Comparison of ENCODE assay signal across 29 cellular contexts in genomic region chr20:9368893-9369292, GRCh38.
"Had no signal": no experiment of that assay in that cellular context is flagged by ENCODE, and none has a peak within 500 bp of the region (broad histone marks: within the 10 kb centered on the region; RNA-seq: fewer than 3 reads in every experiment).

No MANE protein-coding gene starts in this region.

- H3K4me3 Mint-ChIP-seq: immature natural killer cell; naive thymus-derived CD8-positive, alpha-beta T cell; stimulated activated naive CD8-positive, alpha-beta T cell treated with anti-CD3 and anti-CD28 coated beads, Interleukin-15, Interleukin-2, amounts not matched to agents 100 ng/mL and 50 ng/mL, for 24 hours had no signal

- H3K9me3 ChIP-seq: esophagus muscularis mucosa, lower lobe of right lung, ovary, psoas muscle, thoracic aorta, tibial nerve, upper lobe of right lung, vagina had no signal

- H3K27ac ChIP-seq: esophagus muscularis mucosa, foreskin keratinocyte, lower lobe of right lung, ovary, psoas muscle, skin epidermis, tibial nerve, upper lobe of right lung, vagina had no signal

- DNase-seq: dermis blood vessel endothelial cell; effector memory CD4-positive, alpha-beta T cell; foreskin keratinocyte; glutamatergic neuron; hypothalamus; immature natural killer cell; islet precursor cell; kidney glomerular epithelial cell; left colon; left ventricle myocardium superior; lower lobe of right lung; naive thymus-derived CD8-positive, alpha-beta T cell; occipital lobe; ovary; posterior cingulate gyrus; psoas muscle; right cardiac atrium; stimulated activated CD4-positive, alpha-beta T cell treated with anti-CD3 and anti-CD28 coated beads, Interleukin-15, amount 100 ng/mL, for 24 hours; stimulated activated CD4-positive, alpha-beta T cell treated with anti-CD3 and anti-CD28 coated beads, Interleukin-2, amount 100 ng/mL, for 48 hours; stimulated activated naive B cell treated with anti-CD40 and anti-IgM and Interleukin-4, amounts not matched to agents 10 μg/mL and 1 μg/mL and 100 μg/mL, for 72 hours; upper lobe of right lung had no signal

- H3K27me3 Mint-ChIP-seq: stimulated activated naive B cell treated with anti-CD40 and anti-IgM and Interleukin-4, amounts not matched to agents 10 μg/mL and 1 μg/mL and 100 μg/mL, for 72 hours; stimulated activated naive CD8-positive, alpha-beta T cell treated with anti-CD3 and anti-CD28 coated beads, Interleukin-15, Interleukin-2, amounts not matched to agents 100 ng/mL and 50 ng/mL, for 24 hours had no signal

- H3K4me3 ChIP-seq: coronary artery, esophagus muscularis mucosa, lower lobe of right lung, ovary, psoas muscle, skin epidermis, thoracic aorta, tibial nerve, upper lobe of right lung, vagina had no signal

- H3K36me3 Mint-ChIP-seq: immature natural killer cell; naive thymus-derived CD8-positive, alpha-beta T cell; stimulated activated naive B cell treated with anti-CD40 and anti-IgM and Interleukin-4, amounts not matched to agents 10 μg/mL and 1 μg/mL and 100 μg/mL, for 72 hours had no signal

- ATAC-seq: foreskin keratinocyte; left colon; left ventricle myocardium superior; naive thymus-derived CD8-positive, alpha-beta T cell; psoas muscle; right cardiac atrium; stimulated activated naive B cell treated with anti-CD40 and anti-IgM and Interleukin-4, amounts not matched to agents 10 μg/mL and 1 μg/mL and 100 μg/mL, for 72 hours had no signal

- H3K36me3 ChIP-seq: lower lobe of right lung, ovary, thoracic aorta, tibial nerve, upper lobe of right lung, vagina had no signal

- H3K27ac Mint-ChIP-seq: immature natural killer cell; naive thymus-derived CD8-positive, alpha-beta T cell; stimulated activated naive B cell treated with anti-CD40 and anti-IgM and Interleukin-4, amounts not matched to agents 10 μg/mL and 1 μg/mL and 100 μg/mL, for 72 hours; stimulated activated naive CD8-positive, alpha-beta T cell treated with anti-CD3 and anti-CD28 coated beads, Interleukin-15, Interleukin-2, amounts not matched to agents 100 ng/mL and 50 ng/mL, for 24 hours had no signal

- H3K4me1 Mint-ChIP-seq: immature natural killer cell; naive thymus-derived CD8-positive, alpha-beta T cell had no signal

- H3K4me1 ChIP-seq: foreskin keratinocyte, psoas muscle, tibial nerve, upper lobe of right lung, vagina had no signal

- H3K9me3 Mint-ChIP-seq: naive thymus-derived CD8-positive, alpha-beta T cell had no signal

- H3K27me3 ChIP-seq: esophagus muscularis mucosa, foreskin keratinocyte, ovary, tibial nerve, upper lobe of right lung, vagina had no signal

- FAIRE-seq: endothelial cell of umbilical vein had no signal
